ENCODE assay signal across 1 cellular context in genomic region chr9:113397077-113397696, GRCh38.
TF ChIP-seq lines count a peak whose summit lies in the region.

No MANE protein-coding gene starts in this region.

TF ChIP-seq in HEK293, 187 proteins besides CTCF, POLR2A, EP300 and RAD21:
- TF ChIP-seq, protein P1, sequence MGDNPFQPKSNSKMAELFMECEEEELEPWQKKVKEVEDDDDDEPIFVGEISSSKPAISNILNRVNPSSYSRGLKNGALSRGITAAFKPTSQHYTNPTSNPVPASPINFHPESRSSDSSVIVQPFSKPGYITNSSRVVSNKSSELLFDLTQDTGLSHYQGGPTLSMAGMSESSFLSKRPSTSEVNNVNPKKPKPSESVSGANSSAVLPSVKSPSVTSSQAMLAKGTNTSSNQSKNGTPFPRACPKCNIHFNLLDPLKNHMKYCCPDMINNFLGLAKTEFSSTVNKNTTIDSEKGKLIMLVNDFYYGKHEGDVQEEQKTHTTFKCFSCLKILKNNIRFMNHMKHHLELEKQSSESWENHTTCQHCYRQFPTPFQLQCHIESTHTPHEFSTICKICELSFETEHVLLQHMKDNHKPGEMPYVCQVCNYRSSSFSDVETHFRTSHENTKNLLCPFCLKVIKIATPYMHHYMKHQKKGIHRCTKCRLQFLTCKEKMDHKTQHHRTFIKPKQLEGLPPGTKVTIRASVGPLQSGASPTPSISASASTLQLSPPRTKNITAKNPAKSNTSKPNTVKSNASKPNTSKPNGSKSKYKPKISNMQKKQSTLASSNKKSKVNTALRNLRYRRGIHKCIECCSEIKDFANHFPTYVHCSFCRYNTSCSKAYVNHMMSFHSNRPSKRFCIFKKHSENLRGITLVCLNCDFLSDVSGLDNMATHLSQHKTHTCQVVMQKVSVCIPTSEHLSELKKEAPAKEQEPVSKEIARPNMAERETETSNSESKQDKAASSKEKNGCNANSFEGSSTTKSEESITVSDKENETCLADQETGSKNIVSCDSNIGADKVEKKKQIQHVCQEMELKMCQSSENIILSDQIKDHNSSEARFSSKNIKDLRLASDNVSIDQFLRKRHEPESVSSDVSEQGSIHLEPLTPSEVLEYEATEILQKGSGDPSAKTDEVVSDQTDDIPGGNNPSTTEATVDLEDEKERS (tag by site-specific recombination; IDR thresholded peaks at IDR 0.05) = no peak
- TF ChIP-seq ZNF214 (tag by site-specific recombination; IDR thresholded peaks at IDR 0.05; ENCODE audit: borderline replicate concordance) = no peak
- no peak for TF ChIP-seq ZNF621 (tag by site-specific recombination; IDR thresholded peaks at IDR 0.05)
- no peak for TF ChIP-seq ZNF626 (tag by site-specific recombination; IDR thresholded peaks at IDR 0.05)
- no peak for TF ChIP-seq ZNF660 (tag by site-specific recombination; IDR thresholded peaks at IDR 0.05)
- TF ChIP-seq OVOL3 (tag by site-specific recombination; IDR thresholded peaks at IDR 0.05) = no peak
- TF ChIP-seq ZNF433 (tag by site-specific recombination; IDR thresholded peaks at IDR 0.05; ENCODE audit: low read depth) = no peak
- TF ChIP-seq, protein P2, sequence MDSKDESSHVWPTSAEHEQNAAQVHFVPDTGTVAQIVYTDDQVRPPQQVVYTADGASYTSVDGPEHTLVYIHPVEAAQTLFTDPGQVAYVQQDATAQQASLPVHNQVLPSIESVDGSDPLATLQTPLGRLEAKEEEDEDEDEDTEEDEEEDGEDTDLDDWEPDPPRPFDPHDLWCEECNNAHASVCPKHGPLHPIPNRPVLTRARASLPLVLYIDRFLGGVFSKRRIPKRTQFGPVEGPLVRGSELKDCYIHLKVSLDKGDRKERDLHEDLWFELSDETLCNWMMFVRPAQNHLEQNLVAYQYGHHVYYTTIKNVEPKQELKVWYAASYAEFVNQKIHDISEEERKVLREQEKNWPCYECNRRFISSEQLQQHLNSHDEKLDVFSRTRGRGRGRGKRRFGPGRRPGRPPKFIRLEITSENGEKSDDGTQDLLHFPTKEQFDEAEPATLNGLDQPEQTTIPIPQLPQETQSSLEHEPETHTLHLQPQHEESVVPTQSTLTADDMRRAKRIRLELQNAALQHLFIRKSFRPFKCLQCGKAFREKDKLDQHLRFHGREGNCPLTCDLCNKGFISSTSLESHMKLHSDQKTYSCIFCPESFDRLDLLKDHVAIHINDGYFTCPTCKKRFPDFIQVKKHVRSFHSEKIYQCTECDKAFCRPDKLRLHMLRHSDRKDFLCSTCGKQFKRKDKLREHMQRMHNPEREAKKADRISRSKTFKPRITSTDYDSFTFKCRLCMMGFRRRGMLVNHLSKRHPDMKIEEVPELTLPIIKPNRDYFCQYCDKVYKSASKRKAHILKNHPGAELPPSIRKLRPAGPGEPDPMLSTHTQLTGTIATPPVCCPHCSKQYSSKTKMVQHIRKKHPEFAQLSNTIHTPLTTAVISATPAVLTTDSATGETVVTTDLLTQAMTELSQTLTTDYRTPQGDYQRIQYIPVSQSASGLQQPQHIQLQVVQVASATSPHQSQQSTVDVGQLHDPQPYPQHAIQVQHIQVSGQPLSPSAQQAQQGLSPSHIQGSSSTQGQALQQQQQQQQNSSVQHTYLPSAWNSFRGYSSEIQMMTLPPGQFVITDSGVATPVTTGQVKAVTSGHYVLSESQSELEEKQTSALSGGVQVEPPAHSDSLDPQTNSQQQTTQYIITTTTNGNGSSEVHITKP (tag by site-specific recombination; IDR thresholded peaks at IDR 0.05) = peak; percentile 70
- TF ChIP-seq KLF1 (tag by site-specific recombination; IDR thresholded peaks at IDR 0.05) = peak; percentile 60
- no peak for TF ChIP-seq ZNF837 (tag by site-specific recombination; IDR thresholded peaks at IDR 0.05)
- TF ChIP-seq, protein P3, sequence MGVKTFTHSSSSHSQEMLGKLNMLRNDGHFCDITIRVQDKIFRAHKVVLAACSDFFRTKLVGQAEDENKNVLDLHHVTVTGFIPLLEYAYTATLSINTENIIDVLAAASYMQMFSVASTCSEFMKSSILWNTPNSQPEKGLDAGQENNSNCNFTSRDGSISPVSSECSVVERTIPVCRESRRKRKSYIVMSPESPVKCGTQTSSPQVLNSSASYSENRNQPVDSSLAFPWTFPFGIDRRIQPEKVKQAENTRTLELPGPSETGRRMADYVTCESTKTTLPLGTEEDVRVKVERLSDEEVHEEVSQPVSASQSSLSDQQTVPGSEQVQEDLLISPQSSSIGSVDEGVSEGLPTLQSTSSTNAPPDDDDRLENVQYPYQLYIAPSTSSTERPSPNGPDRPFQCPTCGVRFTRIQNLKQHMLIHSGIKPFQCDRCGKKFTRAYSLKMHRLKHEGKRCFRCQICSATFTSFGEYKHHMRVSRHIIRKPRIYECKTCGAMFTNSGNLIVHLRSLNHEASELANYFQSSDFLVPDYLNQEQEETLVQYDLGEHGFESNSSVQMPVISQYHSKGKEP (tag by site-specific recombination; IDR thresholded peaks at IDR 0.05) = no peak
- TF ChIP-seq, protein P4, sequence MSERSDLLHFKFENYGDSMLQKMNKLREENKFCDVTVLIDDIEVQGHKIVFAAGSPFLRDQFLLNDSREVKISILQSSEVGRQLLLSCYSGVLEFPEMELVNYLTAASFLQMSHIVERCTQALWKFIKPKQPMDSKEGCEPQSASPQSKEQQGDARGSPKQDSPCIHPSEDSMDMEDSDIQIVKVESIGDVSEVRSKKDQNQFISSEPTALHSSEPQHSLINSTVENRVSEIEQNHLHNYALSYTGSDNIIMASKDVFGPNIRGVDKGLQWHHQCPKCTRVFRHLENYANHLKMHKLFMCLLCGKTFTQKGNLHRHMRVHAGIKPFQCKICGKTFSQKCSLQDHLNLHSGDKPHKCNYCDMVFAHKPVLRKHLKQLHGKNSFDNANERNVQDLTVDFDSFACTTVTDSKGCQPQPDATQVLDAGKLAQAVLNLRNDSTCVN (tag by site-specific recombination; optimal IDR thresholded peaks at IDR 0.05) = no peak
- no peak for TF ChIP-seq WT1 (tag by site-specific recombination; IDR thresholded peaks at IDR 0.05)
